14 cellular contexts compared by ENCODE assay signal in the genomic region with DNA sequence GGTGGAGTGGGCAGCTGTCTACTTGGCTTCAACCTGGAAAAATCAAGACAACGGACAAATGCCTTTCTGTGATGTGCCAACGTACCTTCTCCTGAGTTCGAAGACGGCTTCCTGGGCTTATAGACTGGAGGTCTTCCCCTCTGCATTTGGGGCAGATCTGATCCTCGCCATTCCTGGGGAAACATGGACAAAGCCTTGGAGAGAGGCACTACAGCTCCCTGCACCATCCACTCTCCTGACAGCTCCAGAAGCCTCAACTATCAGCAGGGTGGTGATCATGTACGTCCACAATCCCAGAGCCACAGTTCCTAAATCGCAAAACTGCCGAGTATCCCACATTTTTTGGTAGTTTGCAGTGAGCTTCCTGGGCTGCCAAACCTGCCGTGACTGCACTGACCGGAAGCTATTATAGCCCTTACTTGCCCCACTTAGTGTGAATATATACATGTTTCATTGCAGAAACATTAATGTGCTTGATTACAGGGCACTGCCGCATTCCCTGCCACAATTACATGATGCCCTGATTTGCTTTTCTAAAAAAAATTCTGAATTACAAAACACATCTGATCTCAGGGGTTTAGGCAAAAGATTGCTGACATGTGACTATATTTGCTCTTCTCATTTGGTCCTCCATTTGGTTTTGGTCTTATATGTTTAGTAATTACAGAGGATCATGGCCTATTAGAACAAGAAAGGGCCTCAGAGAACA. TPM values are rescaled to one million over a fixed set of nuclear protein-coding genes. Genes with fewer than 3 reads are reported as not detected.
DNase-seq lines count a peak whose midpoint lies in the region; ATAC-seq and TF ChIP-seq lines count a peak whose summit lies in the region.
"Had no signal": no experiment of that assay in that cellular context is flagged by ENCODE, and none has a peak within 500 bp of the region (broad histone marks: within the 10 kb centered on the region; RNA-seq: fewer than 3 reads in every experiment).

No MANE protein-coding gene starts in this region.

- H3K4me1 ChIP-seq in left ventricle myocardium inferior = peaks cover 45% of the 10 kb centered on the region
- peaks cover 8 to 73% (median 30%) of the 10 kb centered on the region in 9 donors for H3K4me1 ChIP-seq in heart right ventricle
- no peaks in the 10 kb centered on the region for H3K4me1 ChIP-seq in urinary bladder (ENCODE audit: insufficient read depth)

- DNase-seq in left ventricle myocardium inferior = no peak
- no peak for DNase-seq in heart right ventricle
- DNase-seq in activated CD8-positive, alpha-beta T cell treated with anti-CD3 and anti-CD28 coated beads for 36 hours = no peak
- DNase-seq in immature natural killer cell = no peak
- no peak for DNase-seq in A172 (ENCODE audit: low spot score)
- no peak for DNase-seq in middle frontal gyrus (ENCODE audit: extremely low spot score, low spot score)
- no peak for DNase-seq in OCI-M2 (lab: John Stamatoyannopoulos, UW; ENCODE audit: unreplicated experiment)
- DNase-seq: activated effector memory CD4-positive, alpha-beta T cell treated with anti-CD3 and anti-CD28 coated beads, Interleukin-2, amount 50 U/mL, for 16 hours; mammary epithelial cell; NCI-H1417; NCI-H526 had no signal

- WGBS in heart right ventricle, 2 donors = 94 to 96% methylated on average over 11 of the region's 11 CpGs
- WGBS in urinary bladder = 94% methylated on average over 11 of the region's 11 CpGs

- peaks cover 38% of the 10 kb centered on the region for H3K4me1 Mint-ChIP-seq in activated CD8-positive, alpha-beta T cell treated with anti-CD3 and anti-CD28 coated beads for 36 hours (ENCODE audit: low read depth)
- H3K4me1 Mint-ChIP-seq in immature natural killer cell = peaks cover 97 to 99% of the 10 kb centered on the region in 2 donors

- ATAC-seq in heart right ventricle = no peak
- ATAC-seq in activated CD8-positive, alpha-beta T cell treated with anti-CD3 and anti-CD28 coated beads for 36 hours = no peak
- ATAC-seq: HepG2 had no signal

- POLR2A ChIA-PET in activated CD8-positive, alpha-beta T cell treated with anti-CD3 and anti-CD28 coated beads for 36 hours (lab: Charles Lee) = interaction anchor here (0.9 to 67.1 kb wide), 6 partner anchors 12 to 265 kb away, joined by 3 to 2439 read pairs (median 31); a partner anchor contains a TSS

- H3K9me3 ChIP-seq in left ventricle myocardium inferior (replicated peaks) (no peaks in the 10 kb centered on the region), heart right ventricle (no peaks in the 10 kb centered on the region)
- H3K9me3 ChIP-seq: ovary had no signal

- H3K4me3 ChIP-seq in left ventricle myocardium inferior (no peak overlapping the region), heart right ventricle (peak overlapping the region in 1 of 10 donors; percentile 51), urinary bladder (ENCODE audit: low read depth, low read length) (no peak overlapping the region)
- H3K4me3 ChIP-seq: ovary had no signal

- CTCF ChIA-PET in activated CD8-positive, alpha-beta T cell treated with anti-CD3 and anti-CD28 coated beads for 36 hours (lab: Charles Lee) = interaction anchor here (0.9 to 7.3 kb wide), 8 partner anchors 12 to 136 kb away, joined by 3 to 59 read pairs (median 4); no protein-coding TSS in a partner anchor

- H3K27ac ChIP-seq in left ventricle myocardium inferior (replicated peaks) (peak overlapping the region; percentile 80), heart right ventricle (peak overlapping the region in 1 of 10 donors; percentile 95), urinary bladder (ENCODE audit: low read depth) (peak overlapping the region; percentile 12)
- H3K27ac ChIP-seq: ovary had no signal

- H3K27me3 Mint-ChIP-seq in activated CD8-positive, alpha-beta T cell treated with anti-CD3 and anti-CD28 coated beads for 36 hours = no peaks in the 10 kb centered on the region
- H3K27me3 Mint-ChIP-seq in immature natural killer cell (ENCODE audit: low read depth in 3 of 3) = peaks cover 2 to 26% (median 7%) of the 10 kb centered on the region in 3 donors

- intact Hi-C loops in left ventricle myocardium inferior (cut with micrococcal nuclease) (loop anchor here (10.0 kb wide), 1 partner anchor 49 kb away; a partner anchor contains a TSS), heart right ventricle (cut with DNase I) (no loop called here)
- intact Hi-C loops in activated CD8-positive, alpha-beta T cell treated with anti-CD3 and anti-CD28 coated beads for 36 hours (cut with micrococcal nuclease) = no loop called here

- peak overlapping the region; percentile 88 for H3K4me3 Mint-ChIP-seq in activated CD8-positive, alpha-beta T cell treated with anti-CD3 and anti-CD28 coated beads for 36 hours
- H3K4me3 Mint-ChIP-seq in immature natural killer cell = peak overlapping the region; percentile 91 to 98 (median 95)

- H3K9me3 Mint-ChIP-seq in activated CD8-positive, alpha-beta T cell treated with anti-CD3 and anti-CD28 coated beads for 36 hours = no peaks in the 10 kb centered on the region
- no peaks in the 10 kb centered on the region for H3K9me3 Mint-ChIP-seq in immature natural killer cell

- H3K36me3 Mint-ChIP-seq in activated CD8-positive, alpha-beta T cell treated with anti-CD3 and anti-CD28 coated beads for 36 hours (ENCODE audit: low read depth) = peaks cover 86% of the 10 kb centered on the region
- H3K36me3 Mint-ChIP-seq in immature natural killer cell = peaks cover 5 to 11% (median 7%) of the 10 kb centered on the region in 3 donors

- TF ChIP-seq CTCF in left ventricle myocardium inferior (IDR thresholded peaks at IDR 0.05; ENCODE audit: borderline replicate concordance) (no peak), heart right ventricle (IDR thresholded peaks at IDR 0.05) (no peak)
- TF ChIP-seq CTCF in activated CD8-positive, alpha-beta T cell treated with anti-CD3 and anti-CD28 coated beads for 36 hours (IDR thresholded peaks at IDR 0.05) = no peak

- peak overlapping the region; percentile 94 for H3K27ac Mint-ChIP-seq in activated CD8-positive, alpha-beta T cell treated with anti-CD3 and anti-CD28 coated beads for 36 hours
- H3K27ac Mint-ChIP-seq in immature natural killer cell = peak overlapping the region; percentile 90 to 98 (median 94)

- no peaks in the 10 kb centered on the region for H3K36me3 ChIP-seq in left ventricle myocardium inferior
- peaks cover 0 to 13% (median 0%) of the 10 kb centered on the region in 9 donors for H3K36me3 ChIP-seq in heart right ventricle
- no peaks in the 10 kb centered on the region for H3K36me3 ChIP-seq in urinary bladder (ENCODE audit: insufficient read depth)
- H3K36me3 ChIP-seq: ovary had no signal

- H3K27me3 ChIP-seq in left ventricle myocardium inferior (ENCODE audit: low read depth) (no peaks in the 10 kb centered on the region), heart right ventricle (no peaks in the 10 kb centered on the region)
- H3K27me3 ChIP-seq: ovary had no signal

RNA-seq across cellular contexts. Expression of a gene that starts 2.8 kb away (rescaled TPM):
- 2.6 TPM for total RNA-seq in left ventricle myocardium inferior
- 1 to 10 TPM; 1.1 to 6.7 (median 1.9) TPM for total RNA-seq in heart right ventricle
- 1 to 10 TPM; 2.2 to 5.7 TPM for polyA plus RNA-seq in heart right ventricle
- total RNA-seq in activated CD8-positive, alpha-beta T cell treated with anti-CD3 and anti-CD28 coated beads for 36 hours = 100 to 1,000 TPM; 147 to 150 TPM
- polyA plus RNA-seq in immature natural killer cell = 1 to 10 TPM in 2 of 3 donors, under 1 TPM in 1; 0.67 to 3.4 (median 1.5) TPM
- 4.5 TPM for total RNA-seq in urinary bladder
- 5.3 TPM for polyA plus RNA-seq in urinary bladder
- total RNA-seq in A172 (2014; rRNA removed; shearing (Covaris generic)) = 0.91 and 0.95 TPM in 2 replicates

RNA-seq across cellular contexts. Expression of a gene that starts 46.8 kb away (rescaled TPM):
- total RNA-seq in left ventricle myocardium inferior (13.0 TPM), heart right ventricle (10 to 100 TPM in 8 of 10 donors, 1 to 10 TPM in 2; 9.2 to 24.0 (median 13.4) TPM), urinary bladder (36.6 TPM)
- polyA plus RNA-seq in heart right ventricle (10 to 100 TPM; 10.2 to 12.5 TPM), immature natural killer cell (10 to 100 TPM; 12.1 to 12.9 (median 12.8) TPM), urinary bladder (44.6 TPM)
- 100 to 1,000 TPM; 210 to 216 TPM for total RNA-seq in activated CD8-positive, alpha-beta T cell treated with anti-CD3 and anti-CD28 coated beads for 36 hours
- 47.0 and 47.8 TPM in 2 replicates for total RNA-seq in A172 (2014; rRNA removed; shearing (Covaris generic))

Comparison
In these comparisons a context has a peak if more than half of its experiments do, and no peak if none do; other contexts are left out.
1. RNA of a gene that starts 2.8 kb away (total RNA-seq): 147 to 150 TPM in activated CD8-positive, alpha-beta T cell treated with anti-CD3 and anti-CD28 coated beads for 36 hours; 4.5 TPM in urinary bladder (single experiment), 2.6 TPM in left ventricle myocardium inferior (single experiment), 1.1 to 6.7 TPM in heart right ventricle and 0.91 to 0.95 TPM in A172; every median in the first group is over 10 times any median in the second.